ENCODE assay signal across 1 cellular context in the genomic region with DNA sequence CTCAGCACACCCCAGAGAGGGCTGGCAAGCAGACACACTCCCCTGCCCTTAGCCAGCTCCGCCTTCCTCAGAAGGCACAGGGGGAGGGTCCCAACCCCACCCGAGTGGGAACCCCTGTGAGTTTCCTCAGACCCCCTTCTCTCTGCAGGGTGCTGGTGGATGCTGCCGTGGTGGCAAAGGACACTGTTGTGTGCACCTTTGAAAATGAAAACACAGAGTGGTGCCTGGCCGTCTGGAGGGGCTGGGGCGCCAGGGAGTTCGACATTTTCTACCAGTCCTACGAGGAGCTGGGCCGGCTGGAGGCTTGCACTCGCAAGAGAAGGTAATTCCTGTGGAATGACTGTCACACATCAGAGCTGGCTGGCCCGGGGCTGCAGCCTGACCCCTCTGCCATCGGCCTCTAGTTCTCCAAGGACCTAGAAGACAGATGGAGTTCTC.
TF ChIP-seq lines count a peak whose summit lies in the region.

No MANE protein-coding gene starts in this region.

TF ChIP-seq in HepG2, 621 proteins besides CTCF, POLR2A, EP300 and RAD21:
- TF ChIP-seq ZNF687 (CRISPR knock-in tag; IDR thresholded peaks at IDR 0.05) (no peak), PRDM15 (CRISPR knock-in tag; IDR thresholded peaks at IDR 0.05) (no peak), KMT2A (CRISPR knock-in tag; IDR thresholded peaks at IDR 0.05) (no peak), TFDP1 (CRISPR knock-in tag; IDR thresholded peaks at IDR 0.05; ENCODE audit: borderline replicate concordance) (no peak), ZNF577 (CRISPR knock-in tag; IDR thresholded peaks at IDR 0.05; ENCODE audit: borderline replicate concordance, low read depth) (no peak), ZNF784 (CRISPR knock-in tag; IDR thresholded peaks at IDR 0.05; ENCODE audit: borderline replicate concordance) (no peak), ZNF75D (CRISPR knock-in tag; IDR thresholded peaks at IDR 0.05; ENCODE audit: borderline replicate concordance) (no peak), SNRNP70 (IDR thresholded peaks at IDR 0.05; ENCODE audit: low read depth, low read length) (no peak), BORCS8-MEF2B (CRISPR knock-in tag; IDR thresholded peaks at IDR 0.05) (no peak), NCOR1 (IDR thresholded peaks at IDR 0.05; ENCODE audit: borderline replicate concordance, low read length) (no peak), SALL2 (CRISPR knock-in tag; IDR thresholded peaks at IDR 0.05) (no peak), ZNF563 (CRISPR knock-in tag; IDR thresholded peaks at IDR 0.05) (no peak), ZNF276 (CRISPR knock-in tag; IDR thresholded peaks at IDR 0.05; ENCODE audit: low read depth) (no peak), MYC (CRISPR knock-in tag; IDR thresholded peaks at IDR 0.05; ENCODE audit: borderline replicate concordance) (0 out of 2 replicates have a peak, but pooled peaks have one; percentile 0), CBX1 (IDR thresholded peaks at IDR 0.05; ENCODE audit: low read depth) (no peak), RAD51 (IDR thresholded peaks at IDR 0.05; ENCODE audit: borderline replicate concordance) (no peak), ZNF883 (CRISPR knock-in tag; IDR thresholded peaks at IDR 0.05; ENCODE audit: not compliant biosample characterization) (peak; percentile 22), ZNF280B (CRISPR knock-in tag; IDR thresholded peaks at IDR 0.05; ENCODE audit: borderline replicate concordance) (peak; percentile 74), MBNL3 (CRISPR knock-in tag; conservative IDR thresholded peaks at IDR 0.05) (no peak), SOX5 (CRISPR knock-in tag; IDR thresholded peaks at IDR 0.05; ENCODE audit: borderline replicate concordance) (no peak), POGZ (CRISPR knock-in tag; IDR thresholded peaks at IDR 0.05) (no peak), BCLAF1 (IDR thresholded peaks at IDR 0.05) (no peak), NKX3-1 (CRISPR knock-in tag; IDR thresholded peaks at IDR 0.05) (no peak), DMAP1 (CRISPR knock-in tag; IDR thresholded peaks at IDR 0.05) (no peak), ZNF180 (CRISPR knock-in tag; IDR thresholded peaks at IDR 0.05; ENCODE audit: borderline replicate concordance, low read depth) (no peak), ZNF451 (CRISPR knock-in tag; IDR thresholded peaks at IDR 0.05) (no peak), ZNF780A (CRISPR knock-in tag; IDR thresholded peaks at IDR 0.05) (no peak), ZNF615 (CRISPR knock-in tag; IDR thresholded peaks at IDR 0.05; ENCODE audit: borderline replicate concordance) (no peak), BCL6 (CRISPR knock-in tag; IDR thresholded peaks at IDR 0.05) (no peak), FOXK2 (IDR thresholded peaks at IDR 0.05) (no peak), ZNF576 (CRISPR knock-in tag; IDR thresholded peaks at IDR 0.05) (0 out of 2 replicates have a peak, but pooled peaks have one; percentile 17), ZNF143 (CRISPR knock-in tag; IDR thresholded peaks at IDR 0.05) (no peak), KMT2B (CRISPR knock-in tag; IDR thresholded peaks at IDR 0.05) (0 out of 2 replicates have a peak, but pooled peaks have one; percentile 17), ZBTB38 (CRISPR knock-in tag; IDR thresholded peaks at IDR 0.05) (no peak)
- TF ChIP-seq, protein P1, sequence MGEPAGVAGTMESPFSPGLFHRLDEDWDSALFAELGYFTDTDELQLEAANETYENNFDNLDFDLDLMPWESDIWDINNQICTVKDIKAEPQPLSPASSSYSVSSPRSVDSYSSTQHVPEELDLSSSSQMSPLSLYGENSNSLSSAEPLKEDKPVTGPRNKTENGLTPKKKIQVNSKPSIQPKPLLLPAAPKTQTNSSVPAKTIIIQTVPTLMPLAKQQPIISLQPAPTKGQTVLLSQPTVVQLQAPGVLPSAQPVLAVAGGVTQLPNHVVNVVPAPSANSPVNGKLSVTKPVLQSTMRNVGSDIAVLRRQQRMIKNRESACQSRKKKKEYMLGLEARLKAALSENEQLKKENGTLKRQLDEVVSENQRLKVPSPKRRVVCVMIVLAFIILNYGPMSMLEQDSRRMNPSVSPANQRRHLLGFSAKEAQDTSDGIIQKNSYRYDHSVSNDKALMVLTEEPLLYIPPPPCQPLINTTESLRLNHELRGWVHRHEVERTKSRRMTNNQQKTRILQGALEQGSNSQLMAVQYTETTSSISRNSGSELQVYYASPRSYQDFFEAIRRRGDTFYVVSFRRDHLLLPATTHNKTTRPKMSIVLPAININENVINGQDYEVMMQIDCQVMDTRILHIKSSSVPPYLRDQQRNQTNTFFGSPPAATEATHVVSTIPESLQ (CRISPR knock-in tag; conservative IDR thresholded peaks at IDR 0.05) = no peak
- TF ChIP-seq, protein P2, sequence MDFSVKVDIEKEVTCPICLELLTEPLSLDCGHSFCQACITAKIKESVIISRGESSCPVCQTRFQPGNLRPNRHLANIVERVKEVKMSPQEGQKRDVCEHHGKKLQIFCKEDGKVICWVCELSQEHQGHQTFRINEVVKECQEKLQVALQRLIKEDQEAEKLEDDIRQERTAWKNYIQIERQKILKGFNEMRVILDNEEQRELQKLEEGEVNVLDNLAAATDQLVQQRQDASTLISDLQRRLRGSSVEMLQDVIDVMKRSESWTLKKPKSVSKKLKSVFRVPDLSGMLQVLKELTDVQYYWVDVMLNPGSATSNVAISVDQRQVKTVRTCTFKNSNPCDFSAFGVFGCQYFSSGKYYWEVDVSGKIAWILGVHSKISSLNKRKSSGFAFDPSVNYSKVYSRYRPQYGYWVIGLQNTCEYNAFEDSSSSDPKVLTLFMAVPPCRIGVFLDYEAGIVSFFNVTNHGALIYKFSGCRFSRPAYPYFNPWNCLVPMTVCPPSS (IDR thresholded peaks at IDR 0.05) = no peak
- TF ChIP-seq, protein P3, sequence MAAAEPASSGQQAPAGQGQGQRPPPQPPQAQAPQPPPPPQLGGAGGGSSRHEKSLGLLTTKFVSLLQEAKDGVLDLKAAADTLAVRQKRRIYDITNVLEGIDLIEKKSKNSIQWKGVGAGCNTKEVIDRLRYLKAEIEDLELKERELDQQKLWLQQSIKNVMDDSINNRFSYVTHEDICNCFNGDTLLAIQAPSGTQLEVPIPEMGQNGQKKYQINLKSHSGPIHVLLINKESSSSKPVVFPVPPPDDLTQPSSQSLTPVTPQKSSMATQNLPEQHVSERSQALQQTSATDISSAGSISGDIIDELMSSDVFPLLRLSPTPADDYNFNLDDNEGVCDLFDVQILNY (CRISPR knock-in tag; conservative IDR thresholded peaks at IDR 0.05) = no peak
